ENCODE assay signal across 23 cellular contexts in the genomic region with DNA sequence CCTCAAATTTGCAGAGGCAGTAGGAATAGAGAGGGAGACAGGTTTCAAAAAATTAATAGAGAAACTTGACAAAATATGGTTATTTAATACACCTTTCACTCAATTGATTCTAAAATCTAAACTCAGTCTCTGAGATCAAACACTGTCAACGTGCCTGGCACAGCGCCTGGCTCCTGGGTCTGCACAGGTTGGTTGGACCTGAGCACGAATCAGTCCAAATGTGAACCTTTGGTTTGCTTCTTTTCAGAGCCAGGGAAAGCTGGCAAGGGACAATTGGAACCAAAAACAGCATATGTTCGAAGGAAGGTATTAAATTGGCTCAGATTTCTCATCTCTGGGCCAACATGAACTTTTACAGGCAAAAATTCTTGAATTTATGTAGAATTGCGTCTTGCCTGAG.
"Had no signal": no experiment of that assay in that cellular context is flagged by ENCODE, and none has a peak within 500 bp of the region (broad histone marks: within the 10 kb centered on the region; RNA-seq: fewer than 3 reads in every experiment).

No MANE protein-coding gene starts in this region.

- H3K4me1 Mint-ChIP-seq: naive thymus-derived CD8-positive, alpha-beta T cell; neural crest cell; stimulated activated memory B cell treated with anti-CD40 and anti-IgM and Interleukin-4, amounts not matched to agents 10 μg/mL and 1 μg/mL and 100 μg/mL, for 72 hours; stimulated activated naive CD8-positive, alpha-beta T cell treated with anti-CD3 and anti-CD28 coated beads, Interleukin-15, amount 100 ng/mL, for 72 hours had no signal

- FAIRE-seq: keratinocyte, pancreas had no signal

- H3K36me3 Mint-ChIP-seq: naive thymus-derived CD8-positive, alpha-beta T cell; stimulated activated memory B cell treated with anti-CD40 and anti-IgM and Interleukin-4, amounts not matched to agents 10 μg/mL and 1 μg/mL and 100 μg/mL, for 72 hours; type B pancreatic cell had no signal

- H3K4me3 Mint-ChIP-seq: naive thymus-derived CD8-positive, alpha-beta T cell; nephron; neural crest cell; stimulated activated memory B cell treated with anti-CD40 and anti-IgM and Interleukin-4, amounts not matched to agents 10 μg/mL and 1 μg/mL and 100 μg/mL, for 72 hours; stimulated activated naive CD8-positive, alpha-beta T cell treated with anti-CD3 and anti-CD28 coated beads, Interleukin-15, amount 100 ng/mL, for 72 hours; type B pancreatic cell had no signal

- ATAC-seq: left cardiac atrium; left lung; naive thymus-derived CD8-positive, alpha-beta T cell; pancreas; psoas muscle; right lobe of liver; stimulated activated memory B cell treated with anti-CD40 and anti-IgM and Interleukin-4, amounts not matched to agents 10 μg/mL and 1 μg/mL and 100 μg/mL, for 72 hours; stimulated activated naive CD8-positive, alpha-beta T cell treated with anti-CD3 and anti-CD28 coated beads, Interleukin-15, amount 100 ng/mL, for 72 hours had no signal

- H3K9me3 Mint-ChIP-seq: naive thymus-derived CD8-positive, alpha-beta T cell; nephron; neural crest cell; stimulated activated memory B cell treated with anti-CD40 and anti-IgM and Interleukin-4, amounts not matched to agents 10 μg/mL and 1 μg/mL and 100 μg/mL, for 72 hours; stimulated activated naive CD8-positive, alpha-beta T cell treated with anti-CD3 and anti-CD28 coated beads, Interleukin-15, amount 100 ng/mL, for 72 hours; type B pancreatic cell had no signal

- H3K27ac Mint-ChIP-seq: naive thymus-derived CD8-positive, alpha-beta T cell; nephron; stimulated activated memory B cell treated with anti-CD40 and anti-IgM and Interleukin-4, amounts not matched to agents 10 μg/mL and 1 μg/mL and 100 μg/mL, for 72 hours; stimulated activated naive CD8-positive, alpha-beta T cell treated with anti-CD3 and anti-CD28 coated beads, Interleukin-15, amount 100 ng/mL, for 72 hours; type B pancreatic cell had no signal

- DNase-seq: kidney glomerular epithelial cell; left cardiac atrium; left lung; lower lobe of right lung; mammary epithelial cell; mesenchymal stem cell; naive thymus-derived CD8-positive, alpha-beta T cell; nucleus accumbens; pancreas; psoas muscle; right lobe of liver; stimulated activated CD4-positive, alpha-beta T cell treated with anti-CD3 and anti-CD28 coated beads, Interleukin-1b, Interleukin-23, amount 100 ng/mL, for 48 hours; stimulated activated CD4-positive, alpha-beta T cell treated with anti-CD3 and anti-CD28 coated beads, Interleukin-2, amount 100 ng/mL, for 48 hours; stimulated activated CD4-positive, alpha-beta T cell treated with anti-CD3 and anti-CD28 coated beads, Interleukin-4, amount 100 ng/mL, for 4 hours; stimulated activated CD8-positive, alpha-beta memory T cell treated with anti-CD3 and anti-CD28 coated beads, Interleukin-4, amount 100 ng/mL, for 48 hours; stimulated activated naive CD4-positive, alpha-beta T cell treated with Interleukin-2 at 50 U/mL for 16 hours; stimulated activated naive CD8-positive, alpha-beta T cell treated with anti-CD3 and anti-CD28 coated beads, Interleukin-15, amount 100 ng/mL, for 72 hours; uterus had no signal
